Comparison of ENCODE assay signal across 8 cellular contexts in the genomic region with DNA sequence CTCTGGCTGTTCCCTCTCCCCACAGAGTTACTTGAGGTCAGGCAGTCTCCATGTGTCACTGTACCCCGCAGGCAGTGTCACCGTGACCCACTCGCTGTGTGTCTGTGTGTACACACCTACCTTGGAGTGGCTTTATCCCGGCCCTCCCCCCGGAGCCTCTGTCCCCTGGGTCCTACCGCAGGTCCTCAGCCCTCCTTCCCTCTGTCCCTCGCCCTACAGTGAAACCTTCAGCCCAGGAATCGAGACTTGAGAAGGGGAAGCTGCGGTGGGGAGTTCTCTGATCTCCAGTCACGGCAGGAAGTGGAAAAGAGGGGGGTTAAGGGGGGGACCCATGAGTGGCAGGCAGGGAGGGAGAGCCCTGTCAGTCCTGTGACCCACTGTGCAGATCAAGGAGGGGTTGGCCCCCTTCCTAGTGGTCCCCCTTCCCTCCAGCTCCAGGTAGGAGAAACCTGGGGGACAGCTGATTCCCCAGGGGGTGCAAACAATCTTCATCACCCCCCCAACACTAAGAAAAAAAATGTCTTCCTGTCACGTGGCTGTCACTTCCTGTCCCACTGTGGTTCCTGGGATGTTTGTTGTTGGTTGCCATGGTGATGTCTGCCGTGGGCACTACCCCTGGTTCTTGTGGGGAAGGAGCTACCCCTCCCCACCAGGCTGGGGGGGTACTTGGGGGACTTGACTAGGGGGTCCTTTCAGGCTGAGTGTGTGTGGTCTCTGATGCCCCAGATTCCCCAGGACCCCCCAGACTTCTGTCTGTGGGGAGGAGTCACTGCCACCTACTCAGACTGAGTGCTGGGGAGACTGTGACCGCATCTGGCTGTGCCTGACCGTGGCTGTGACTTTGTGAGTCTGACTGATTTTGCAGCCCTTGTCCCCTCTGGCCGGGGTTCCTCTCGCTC.
A peak's percentile ranks its signal among the peaks of the same experiment; 100 is the strongest.
DNase-seq lines count a peak whose midpoint lies in the region; ATAC-seq and TF ChIP-seq lines count a peak whose summit lies in the region.

No MANE protein-coding gene starts in this region.

- H3K27me3 ChIP-seq in HL-60 (ENCODE audit: insufficient read depth, poor library complexity, severe bottlenecking), result no peaks in the 10 kb centered on the region
- peaks cover 30% of the 10 kb centered on the region for H3K27me3 ChIP-seq in iPS-18a (ENCODE audit: control insufficient read depth, insufficient read depth, low read length)

- H3K9me3 ChIP-seq in iPS-18a (ENCODE audit: control insufficient read depth, low read depth, low read length), result no peaks in the 10 kb centered on the region

- H3K36me3 ChIP-seq in iPS-18a (ENCODE audit: control insufficient read depth, low read depth, low read length), result no peaks in the 10 kb centered on the region

- DNase-seq in AG09319 (ENCODE audit: extremely low read depth, low read depth), result peak; percentile 65
- peak; percentile 99 for DNase-seq in HL-60 (ENCODE audit: low read depth in 1 of 2, low spot score in 1 of 2)
- peak; percentile 64 to 98 (median 86) for DNase-seq in T-helper 2 cell
- DNase-seq in stimulated activated CD4-positive, alpha-beta T cell treated with anti-CD3 and anti-CD28 coated beads, Interleukin-12 subunit alpha, Interleukin-12 subunit beta, amount 100 ng/mL, for 4 hours, result peak; percentile 64
- DNase-seq in NCI-H1048 (lab: John Stamatoyannopoulos, UW), result no peak

- H3K4me3 ChIP-seq in HL-60 (replicated peaks; ENCODE audit: insufficient read depth, low read length) (peak overlapping the region; percentile 91), iPS-18a (ENCODE audit: low read length) (no peak overlapping the region)

- H3K27ac ChIP-seq in HL-60 (replicated peaks) (peak overlapping the region; percentile 98), angular gyrus (ENCODE audit: low read depth, low read length) (peak overlapping the region; percentile 71), iPS-18a (ENCODE audit: low read length) (peak overlapping the region; percentile 61)

- peak overlapping the region; percentile 46 for H3K9ac ChIP-seq in iPS-18a (ENCODE audit: low read length)

- H3K4me1 ChIP-seq in iPS-18a (ENCODE audit: control insufficient read depth, low read depth, low read length), result peaks cover 26% of the 10 kb centered on the region

- TF ChIP-seq CTCF in AG09319 (IDR thresholded peaks at IDR 0.05; ENCODE audit: low read depth, low read length) (no peak), HL-60 (IDR thresholded peaks at IDR 0.05; ENCODE audit: insufficient read depth, low read length) (no peak)

- ATAC-seq in GM19023 (IDR thresholded peaks at IDR 0.05; ENCODE audit: unreplicated experiment), result peak; percentile 31
